Comparison of ENCODE assay signal across 1 cellular context in the genomic region with DNA sequence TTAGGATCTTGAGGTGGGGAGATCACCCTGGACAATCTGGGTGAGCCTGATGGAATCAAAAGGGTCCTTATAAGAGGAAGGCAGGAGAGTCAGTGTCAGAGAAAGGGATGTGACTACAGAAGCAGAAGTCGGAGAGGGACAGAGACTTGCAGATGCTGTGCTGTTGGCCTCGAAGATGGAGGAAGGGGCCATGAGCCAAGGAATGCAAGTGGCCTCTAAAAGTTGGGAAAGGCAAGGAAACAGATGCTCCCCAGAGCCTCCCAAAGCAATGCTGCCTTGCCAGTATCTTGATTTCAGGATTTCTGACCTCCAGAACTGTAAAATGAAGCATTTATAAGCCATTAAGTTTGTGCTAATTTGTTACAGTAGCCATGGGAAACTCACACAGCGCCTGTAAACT.
TF ChIP-seq lines count a peak whose summit lies in the region.

No MANE protein-coding gene starts in this region.

TF ChIP-seq in IMR-90, 13 proteins besides CTCF, POLR2A, EP300 and RAD21:
- TF ChIP-seq MXI1 (IDR thresholded peaks at IDR 0.05; ENCODE audit: borderline replicate concordance, low read depth, low read length) (no peak), CHD1 (IDR thresholded peaks at IDR 0.05; ENCODE audit: low read depth, low read length) (no peak), RCOR1 (IDR thresholded peaks at IDR 0.05; ENCODE audit: insufficient replicate concordance, low read length) (no peak), ELK1 (IDR thresholded peaks at IDR 0.05; ENCODE audit: borderline replicate concordance, low read depth, low read length) (no peak), RFX5 (IDR thresholded peaks at IDR 0.05; ENCODE audit: low read depth, low read length) (no peak), BHLHE40 (IDR thresholded peaks at IDR 0.05; ENCODE audit: low read depth, low read length) (no peak), MAZ (IDR thresholded peaks at IDR 0.05; ENCODE audit: borderline replicate concordance, low read depth, low read length) (no peak), CEBPB (IDR thresholded peaks at IDR 0.05; ENCODE audit: low read depth, low read length) (no peak), SMC3 (IDR thresholded peaks at IDR 0.05; ENCODE audit: low read depth, low read length) (no peak), MAFK (IDR thresholded peaks at IDR 0.05; ENCODE audit: low read depth, low read length) (no peak), NFE2L2 (IDR thresholded peaks at IDR 0.05; ENCODE audit: low read depth, low read length) (no peak)
- TF ChIP-seq, protein P1, sequence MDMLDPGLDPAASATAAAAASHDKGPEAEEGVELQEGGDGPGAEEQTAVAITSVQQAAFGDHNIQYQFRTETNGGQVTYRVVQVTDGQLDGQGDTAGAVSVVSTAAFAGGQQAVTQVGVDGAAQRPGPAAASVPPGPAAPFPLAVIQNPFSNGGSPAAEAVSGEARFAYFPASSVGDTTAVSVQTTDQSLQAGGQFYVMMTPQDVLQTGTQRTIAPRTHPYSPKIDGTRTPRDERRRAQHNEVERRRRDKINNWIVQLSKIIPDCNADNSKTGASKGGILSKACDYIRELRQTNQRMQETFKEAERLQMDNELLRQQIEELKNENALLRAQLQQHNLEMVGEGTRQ (IDR thresholded peaks at IDR 0.05; ENCODE audit: low read depth, low read length): no peak
